Comparison of ENCODE assay signal across 20 cellular contexts in genomic region chr5:125153231-125153630, GRCh38.
"Had no signal": no experiment of that assay in that cellular context is flagged by ENCODE, and none has a peak within 500 bp of the region (broad histone marks: within the 10 kb centered on the region; RNA-seq: fewer than 3 reads in every experiment).

No MANE protein-coding gene starts in this region.

- H3K27me3 ChIP-seq: ascending aorta, esophagus squamous epithelium, ovary, stomach had no signal

- DNase-seq: activated CD4-positive, alpha-beta memory T cell treated with anti-CD3 and anti-CD28 coated beads, Interleukin-2, amount 10 ng/mL, durations not matched to agents 7 days and 5 days; activated CD4-positive, alpha-beta T cell treated with anti-CD3 and anti-CD28 coated beads for 48 hours; activated CD4-positive, CD25-positive, alpha-beta regulatory T cell; activated effector memory CD4-positive, alpha-beta T cell treated with Interleukin-2 at 50 U/mL for 16 hours; activated T-cell treated with anti-CD3 and anti-CD28 coated beads, Interleukin-2, amount 50 U/mL, for 1 hour; cerebellar nuclear complex; effector memory CD4-positive, alpha-beta T cell; esophagus squamous epithelium; immature natural killer cell; kidney glomerular epithelial cell; left ventricle myocardium inferior; ovary; psoas muscle; right cardiac atrium; stimulated activated CD4-positive, alpha-beta T cell treated with anti-CD3 and anti-CD28 coated beads, Interleukin-15, amount 100 ng/mL, for 24 hours; stimulated activated CD4-positive, alpha-beta T cell treated with anti-CD3 and anti-CD28 coated beads, Interleukin-2, amount 100 ng/mL, for 48 hours; stomach; T-cell; T-helper 9 cell had no signal

- H3K27ac ChIP-seq: ascending aorta, esophagus squamous epithelium, left ventricle myocardium inferior, ovary, psoas muscle, stomach had no signal

- H3K4me1 ChIP-seq: ascending aorta, left ventricle myocardium inferior, psoas muscle had no signal

- H3K36me3 ChIP-seq: ascending aorta, esophagus squamous epithelium, left ventricle myocardium inferior, ovary, stomach had no signal

- H3K4me3 ChIP-seq: ascending aorta, esophagus squamous epithelium, left ventricle myocardium inferior, ovary, psoas muscle, stomach had no signal

- ATAC-seq: psoas muscle, right cardiac atrium, T-cell had no signal

- H3K9me3 ChIP-seq: ascending aorta, esophagus squamous epithelium, left ventricle myocardium inferior, ovary, psoas muscle, stomach had no signal
